In the genomic region with DNA sequence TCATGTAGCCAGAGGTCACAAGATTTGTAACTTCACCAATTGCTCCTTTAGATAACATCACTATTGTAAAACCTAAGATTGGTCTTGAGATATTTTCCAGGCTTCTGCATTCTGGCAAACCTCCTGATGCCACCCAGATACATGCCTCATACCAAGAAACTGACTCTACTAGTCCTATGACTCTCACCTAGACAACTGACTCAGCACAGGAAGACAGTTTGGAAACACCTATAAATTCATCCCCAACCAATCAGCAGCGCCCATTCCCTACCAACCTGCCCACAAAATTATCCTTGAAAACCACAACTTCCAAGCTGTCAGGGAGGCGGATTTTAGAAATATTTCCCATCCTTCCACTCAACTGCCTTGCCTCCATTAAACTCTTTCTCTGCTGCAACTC, we compare ENCODE assay signal across 19 cellular contexts. TPM values are rescaled to one million over a fixed set of nuclear protein-coding genes. Genes with fewer than 3 reads are reported as not detected.
A peak's percentile ranks its signal among the peaks of the same experiment; 100 is the strongest.
DNase-seq lines count a peak whose midpoint lies in the region; ATAC-seq, FAIRE-seq and TF ChIP-seq lines count a peak whose summit lies in the region.
"Had no signal": no experiment of that assay in that cellular context is flagged by ENCODE, and none has a peak within 500 bp of the region (broad histone marks: within the 10 kb centered on the region; RNA-seq: fewer than 3 reads in every experiment).

No MANE protein-coding gene starts in this region.

- in situ Hi-C loops in Caki2 (cut with HindIII; ENCODE audit: low pct_unique_long_range_greater_than_20kb, low sequenced_read_pairs), result no loop called here

- no peak overlapping the region for H3K9ac ChIP-seq in HCT116 (ENCODE audit: low read length)

- TF ChIP-seq CTCF in HCT116 (IDR thresholded peaks at IDR 0.05 in 2 of 3, conservative IDR thresholded peaks at IDR 0.05 in 1 of 3; ENCODE audit: borderline replicate concordance in 1 of 3, insufficient read depth in 1 of 3, low read depth in 2 of 3, low read length in 2 of 3), result no peak

- no peak overlapping the region for H3K27ac Mint-ChIP-seq in activated T-cell treated with anti-CD3 and anti-CD28 coated beads, Interleukin-2, amount 50 U/mL, for 72 hours
- peak overlapping the region; percentile 40 for H3K27ac Mint-ChIP-seq in memory B cell
- H3K27ac Mint-ChIP-seq: activated naive CD4-positive, alpha-beta T cell treated with anti-CD3 and anti-CD28 coated beads, Interleukin-2, amount 50 U/mL, for 24 hours; B cell; H9; nephron had no signal

- H3K9me3 ChIP-seq in HCT116 (ENCODE audit: control insufficient read depth in 1 of 2, insufficient read depth in 1 of 2, low read depth in 1 of 2, low read length in 2 of 2), result no peaks in the 10 kb centered on the region
- H3K9me3 ChIP-seq: transverse colon had no signal

- BruUV-seq in HCT116 (replicated peaks; lab: Mats Ljungman, UMichigan), result no TSS peak

- peaks cover 28% of the 10 kb centered on the region for H3K79me2 ChIP-seq in HCT116 (ENCODE audit: insufficient read depth, low read length)

- H3K36me3 ChIP-seq in HCT116 (ENCODE audit: control insufficient read depth in 1 of 2, insufficient read depth in 2 of 2, low read length in 2 of 2), result peaks cover 0 to 3% of the 10 kb centered on the region in 2 experiments; a peak in 1 of 4 replicates

- H3K4me1 ChIP-seq in HCT116 (ENCODE audit: control insufficient read depth in 1 of 2, insufficient read depth in 2 of 2, low read length in 2 of 2), result peaks cover 17 to 40% of the 10 kb centered on the region in 2 experiments

- RAD21 ChIA-PET in HCT116 (lab: Charles Lee; ENCODE audit: low non-redundant PET in 1 of 2, low total read pairs in 2 of 2, uncharacterized antibody in 2 of 2, unreplicated experiment in 2 of 2), result no interaction called here

- no peak for TF ChIP-seq RAD21 in HCT116 (IDR thresholded peaks at IDR 0.05; ENCODE audit: low read depth)

- POLR2A ChIA-PET in HCT116 (lab: Charles Lee), result no interaction called here

- peaks cover 0 to 4% of the 10 kb centered on the region in 2 donors for H3K36me3 Mint-ChIP-seq in activated T-cell treated with anti-CD3 and anti-CD28 coated beads, Interleukin-2, amount 50 U/mL, for 72 hours (ENCODE audit: insufficient read depth in 2 of 2)
- H3K36me3 Mint-ChIP-seq in memory B cell, result peaks cover 6% of the 10 kb centered on the region

- H3K27me3 Mint-ChIP-seq in activated T-cell treated with anti-CD3 and anti-CD28 coated beads, Interleukin-2, amount 50 U/mL, for 72 hours (ENCODE audit: low read depth), result no peaks in the 10 kb centered on the region
- H3K27me3 Mint-ChIP-seq in memory B cell, result no peaks in the 10 kb centered on the region
- H3K27me3 Mint-ChIP-seq: activated naive CD4-positive, alpha-beta T cell treated with anti-CD3 and anti-CD28 coated beads, Interleukin-2, amount 50 U/mL, for 24 hours; B cell had no signal

- no peaks in the 10 kb centered on the region for H3K27me3 ChIP-seq in HCT116 (ENCODE audit: insufficient read depth, low read length)
- H3K27me3 ChIP-seq: transverse colon had no signal

- no peak overlapping the region for H3K4me2 ChIP-seq in HCT116 (ENCODE audit: low read length)

- ATAC-seq in HCT116 (no peak), memory B cell (ENCODE audit: low read depth) (no peak), GM19395 (IDR thresholded peaks at IDR 0.05; ENCODE audit: unreplicated experiment) (no peak)
- peak; percentile 17 to 35 for ATAC-seq in activated T-cell treated with anti-CD3 and anti-CD28 coated beads, Interleukin-2, amount 50 U/mL, for 72 hours (replicated peaks in 1 of 2)

- peaks cover 4% of the 10 kb centered on the region in 2 donors for H3K9me3 Mint-ChIP-seq in activated T-cell treated with anti-CD3 and anti-CD28 coated beads, Interleukin-2, amount 50 U/mL, for 72 hours
- H3K9me3 Mint-ChIP-seq in memory B cell, result peaks cover 5% of the 10 kb centered on the region
- H3K9me3 Mint-ChIP-seq: activated naive CD4-positive, alpha-beta T cell treated with anti-CD3 and anti-CD28 coated beads, Interleukin-2, amount 50 U/mL, for 24 hours; nephron had no signal

- no peak overlapping the region for H3K4me3 ChIP-seq in HCT116 (replicated peaks in 1 of 2; ENCODE audit: low read depth in 1 of 2, low read length in 2 of 2)
- H3K4me3 ChIP-seq: transverse colon had no signal

- H3K4me3 Mint-ChIP-seq in activated T-cell treated with anti-CD3 and anti-CD28 coated beads, Interleukin-2, amount 50 U/mL, for 72 hours, result no peak overlapping the region
- no peak overlapping the region for H3K4me3 Mint-ChIP-seq in memory B cell
- H3K4me3 Mint-ChIP-seq: activated naive CD4-positive, alpha-beta T cell treated with anti-CD3 and anti-CD28 coated beads, Interleukin-2, amount 50 U/mL, for 24 hours; B cell; H9; nephron had no signal

- TF ChIP-seq POLR2A in HCT116 (IDR thresholded peaks at IDR 0.05; ENCODE audit: borderline replicate concordance, extremely low read depth, insufficient read depth, insufficient read length) (no peak), GM12891 (IDR thresholded peaks at IDR 0.05; ENCODE audit: low read depth, low read length) (no peak)

- no peaks in the 10 kb centered on the region for H3K9me2 ChIP-seq in HCT116 (ENCODE audit: insufficient read depth)

- intact Hi-C loops in HCT116 (cut with micrococcal nuclease), result no loop called here

- no peaks in the 10 kb centered on the region for H4K20me1 ChIP-seq in HCT116 (ENCODE audit: insufficient read depth)

- FAIRE-seq in GM12891 (lab: Jason Lieb, UNC), result no peak
- FAIRE-seq: D721Med had no signal

- no peak overlapping the region for H3K27ac ChIP-seq in HCT116 (ENCODE audit: low read depth, low read length)
- H3K27ac ChIP-seq: transverse colon had no signal

- peaks cover 18% of the 10 kb centered on the region for H3K4me1 Mint-ChIP-seq in activated T-cell treated with anti-CD3 and anti-CD28 coated beads, Interleukin-2, amount 50 U/mL, for 72 hours (ENCODE audit: low read depth)
- peaks cover 10% of the 10 kb centered on the region for H3K4me1 Mint-ChIP-seq in memory B cell
- H3K4me1 Mint-ChIP-seq: nephron had no signal

- CTCF ChIA-PET in HCT116 (lab: Charles Lee), result no interaction called here

- peak; percentile 43 for DNase-seq in Caki2 (ENCODE audit: low read depth)
- no peak for DNase-seq in HCT116 (ENCODE audit: low read depth, low spot score)
- peak; percentile 23 to 34 for DNase-seq in activated T-cell treated with anti-CD3 and anti-CD28 coated beads, Interleukin-2, amount 50 U/mL, for 72 hours
- DNase-seq in memory B cell (ENCODE audit: low spot score in 2 of 2), result no peak
- DNase-seq in globus pallidus (ENCODE audit: low spot score), result no peak
- no peak for DNase-seq in GM12891 (ENCODE audit: insufficient read length, low spot score)
- DNase-seq in HUDEP-2 (lab: John Stamatoyannopoulos, UW; ENCODE audit: unreplicated experiment in 76 of 76), result no peak
- DNase-seq: H9; islet precursor cell; KG1; NCI-H1105 treated with DMSO at 0.1 percent for 48 hours; NCI-H2171 treated with DMSO at 0.1 percent for 48 hours; stimulated activated naive CD4-positive, alpha-beta T cell treated with Interleukin-2 at 50 U/mL for 16 hours; transverse colon had no signal

- no peak overlapping the region for H2AFZ ChIP-seq in HCT116 (ENCODE audit: low read depth, low read length, poor library complexity, severe bottlenecking)

TF ChIP-seq in HCT116, 20 proteins besides CTCF, POLR2A, EP300 and RAD21:
- TF ChIP-seq EZH2 (IDR thresholded peaks at IDR 0.05) (no peak), SP1 (IDR thresholded peaks at IDR 0.05; ENCODE audit: low read depth) (0 out of 2 replicates have a peak, but pooled peaks have one; percentile 9)

TF ChIP-seq in GM12891, 5 proteins besides CTCF, POLR2A, EP300 and RAD21:
- TF ChIP-seq TAF1 (IDR thresholded peaks at IDR 0.05; ENCODE audit: low read depth, low read length) (no peak), POLR2AphosphoS5 (IDR thresholded peaks at IDR 0.05; ENCODE audit: low read depth, low read length) (no peak), PAX5 (IDR thresholded peaks at IDR 0.05; ENCODE audit: insufficient read depth, low read length, severe bottlenecking) (no peak), SPI1 (IDR thresholded peaks at IDR 0.05; ENCODE audit: low read depth, low read length) (no peak), POU2F2 (IDR thresholded peaks at IDR 0.05; ENCODE audit: low read depth, low read length) (no peak)

RNA-seq across cellular contexts. Expression of a gene that starts 2.6 kb away (rescaled TPM):
- 7.8 and 9.9 TPM in 2 replicates for total RNA-seq in Caki2 (2014; rRNA removed; shearing (Covaris generic); ENCODE audit: low replicate concordance)
- total RNA-seq in HCT116 (2021; ENCODE audit: unreplicated experiment), result 21.8 TPM
- 18.2 and 23.4 TPM in 2 replicates for polyA plus RNA-seq in HCT116 (2012)
- 1 to 10 TPM; 6.2 TPM for total RNA-seq in activated T-cell treated with anti-CD3 and anti-CD28 coated beads, Interleukin-2, amount 50 U/mL, for 72 hours
- polyA plus RNA-seq in GM12891 (2012; ENCODE audit: low read depth, missing spikeins), result 16.7 TPM

RNA-seq across cellular contexts. Expression of a gene that starts 3.0 kb away (rescaled TPM):
- 23.6 and 25.7 TPM in 2 replicates for total RNA-seq in Caki2 (2014; rRNA removed; shearing (Covaris generic); ENCODE audit: low replicate concordance)
- total RNA-seq in HCT116 (2021; ENCODE audit: unreplicated experiment), result 19.6 TPM
- 5.9 and 7.8 TPM in 2 replicates for polyA plus RNA-seq in HCT116 (2012)
- total RNA-seq in activated T-cell treated with anti-CD3 and anti-CD28 coated beads, Interleukin-2, amount 50 U/mL, for 72 hours, result 1 to 10 TPM; 7.8 to 8.7 TPM
- polyA plus RNA-seq in GM12891 (2012; ENCODE audit: low read depth, missing spikeins), result 5.6 TPM

Comparison
In these comparisons a context has a peak if more than half of its experiments do, and no peak if none do; other contexts are left out.
1. DNase-seq: peak in Caki2 (single experiment) and activated T-cell treated with anti-CD3 and anti-CD28 coated beads, Interleukin-2, amount 50 U/mL, for 72 hours (2 of 2); none in HCT116 (single experiment), memory B cell (0 of 2), globus pallidus (single experiment), GM12891 (single experiment) and HUDEP-2 (0 of 76).
2. ATAC-seq: peak in activated T-cell treated with anti-CD3 and anti-CD28 coated beads, Interleukin-2, amount 50 U/mL, for 72 hours (2 of 2); none in HCT116 (single experiment), memory B cell (single experiment) and GM19395 (single experiment).